12 cellular contexts compared by ENCODE assay signal in genomic region chr16:14559809-14560227, GRCh38.
A peak's percentile ranks its signal among the peaks of the same experiment; 100 is the strongest.
DNase-seq lines count a peak whose midpoint lies in the region; ATAC-seq, FAIRE-seq and TF ChIP-seq lines count a peak whose summit lies in the region.
"Had no signal": no experiment of that assay in that cellular context is flagged by ENCODE, and none has a peak within 500 bp of the region (broad histone marks: within the 10 kb centered on the region; RNA-seq: fewer than 3 reads in every experiment).

No MANE protein-coding gene starts in this region.

- peaks cover 11% of the 10 kb centered on the region for H4K20me1 ChIP-seq in astrocyte (ENCODE audit: insufficient read depth, low read length)

- H3K4me3 ChIP-seq in astrocyte (ENCODE audit: insufficient read depth, low read depth, low read length) (no peak overlapping the region), mucosa of rectum (ENCODE audit: low read length in 2 of 2) (no peak overlapping the region)

- H3K27me3 ChIP-seq in astrocyte (ENCODE audit: insufficient read depth, low read length) (no peaks in the 10 kb centered on the region), mucosa of rectum (ENCODE audit: control insufficient read depth in 2 of 2, insufficient read depth in 2 of 2, low read length in 2 of 2) (no peaks in the 10 kb centered on the region)

- no peak overlapping the region for H2AFZ ChIP-seq in astrocyte (ENCODE audit: low read depth, low read length)

- no peaks in the 10 kb centered on the region for H3K79me2 ChIP-seq in astrocyte (ENCODE audit: insufficient read depth, low read length)

- H3K27ac ChIP-seq in astrocyte (ENCODE audit: low read depth, low read length) = no peak overlapping the region
- peak overlapping the region; percentile 45 to 76 for H3K27ac ChIP-seq in mucosa of rectum (ENCODE audit: low read depth in 2 of 2, low read length in 2 of 2)

- no peaks in the 10 kb centered on the region for H3K9me3 ChIP-seq in astrocyte (ENCODE audit: insufficient read depth, low read depth, low read length)
- no peaks in the 10 kb centered on the region for H3K9me3 ChIP-seq in mucosa of rectum (ENCODE audit: control insufficient read depth in 2 of 2, low read length in 2 of 2)

- FAIRE-seq in astrocyte (lab: Jason Lieb, UNC) = no peak
- FAIRE-seq: GM18507, H1 had no signal

- no peaks in the 10 kb centered on the region for H3K27me3 Mint-ChIP-seq in astrocyte (ENCODE audit: low read depth, unreplicated experiment)
- H3K27me3 Mint-ChIP-seq: CD8-positive, alpha-beta memory T cell had no signal

- no peak overlapping the region for H3K4me2 ChIP-seq in astrocyte (ENCODE audit: low read length)

- H3K27ac Mint-ChIP-seq in astrocyte (ENCODE audit: unreplicated experiment) = no peak overlapping the region

- TF ChIP-seq CTCF in astrocyte (IDR thresholded peaks at IDR 0.05; ENCODE audit: insufficient read depth, low read depth, low read length) = no peak

- H3K9me3 Mint-ChIP-seq in astrocyte (ENCODE audit: unreplicated experiment) = no peaks in the 10 kb centered on the region
- H3K9me3 Mint-ChIP-seq: CD8-positive, alpha-beta memory T cell had no signal

- DNase-seq in CD1c-positive myeloid dendritic cell (ENCODE audit: extremely low spot score) (peak; percentile 53), NCI-H2029 (lab: John Stamatoyannopoulos, UW) (peak; percentile 75), astrocyte (ENCODE audit: low read depth) (peak; percentile 10), GM19238 (ENCODE audit: insufficient read length, low spot score) (no peak), NCI-H128 (lab: John Stamatoyannopoulos, UW; ENCODE audit: unreplicated experiment) (no peak)
- DNase-seq: activated gamma-delta T cell; CD8-positive, alpha-beta memory T cell had no signal

- H3K4me1 ChIP-seq in astrocyte (ENCODE audit: insufficient read depth, low read length) (no peaks in the 10 kb centered on the region), mucosa of rectum (ENCODE audit: control insufficient read depth in 2 of 2, insufficient read depth in 2 of 2, low read length in 2 of 2) (peaks cover 18 to 28% of the 10 kb centered on the region in 2 donors)

- H3K36me3 Mint-ChIP-seq in astrocyte (ENCODE audit: low read depth, unreplicated experiment) = peaks cover 3% of the 10 kb centered on the region

- H3K9ac ChIP-seq in astrocyte (ENCODE audit: low read length) = no peak overlapping the region
- H3K9ac ChIP-seq in mucosa of rectum (ENCODE audit: low read depth in 1 of 2, low read length in 2 of 2) = no peak overlapping the region

- ATAC-seq in GM21576 (IDR thresholded peaks at IDR 0.05; ENCODE audit: unreplicated experiment) = no peak
- ATAC-seq in HG03039 (IDR thresholded peaks at IDR 0.05; ENCODE audit: unreplicated experiment) = no peak

- H3K4me1 Mint-ChIP-seq in astrocyte (ENCODE audit: low read depth, unreplicated experiment) = peaks cover 20% of the 10 kb centered on the region

- H3K36me3 ChIP-seq in astrocyte (ENCODE audit: insufficient read depth, low read length) = peaks cover 2% of the 10 kb centered on the region
- peaks cover 0 to 5% of the 10 kb centered on the region in 2 donors for H3K36me3 ChIP-seq in mucosa of rectum (ENCODE audit: control insufficient read depth in 2 of 2, insufficient read depth in 2 of 2, low read length in 2 of 2)

- H3K4me3 Mint-ChIP-seq in astrocyte (ENCODE audit: unreplicated experiment) = no peak overlapping the region
- H3K4me3 Mint-ChIP-seq: CD8-positive, alpha-beta memory T cell had no signal

Comparison
In these comparisons a context has a peak if more than half of its experiments do, and no peak if none do; other contexts are left out.
1. DNase-seq: peak in CD1c-positive myeloid dendritic cell (single experiment), NCI-H2029 (single experiment) and astrocyte (single experiment); none in GM19238 (single experiment) and NCI-H128 (single experiment).